Comparison of ENCODE assay signal across 7 cellular contexts in genomic region chr10:113024930-113025329, GRCh38.
"Had no signal": no experiment of that assay in that cellular context is flagged by ENCODE, and none has a peak within 500 bp of the region (broad histone marks: within the 10 kb centered on the region; RNA-seq: fewer than 3 reads in every experiment).

No MANE protein-coding gene starts in this region.

- FAIRE-seq: HTR-8/SVneo had no signal

- H3K9ac ChIP-seq: GM23248 had no signal

- H2AFZ ChIP-seq: GM23248 had no signal

- H3K9me3 ChIP-seq: HAP-1 had no signal

- DNase-seq: GM23248, GOT3, H7, HFFc6, KG1 had no signal

- H3K36me3 ChIP-seq: HAP-1 had no signal

- H3K27ac ChIP-seq: GM23248 had no signal

- H3K4me3 ChIP-seq: GM23248, HAP-1 had no signal
